8 cellular contexts compared by ENCODE assay signal in genomic region chr2:231680992-231681852, GRCh38. TPM values are rescaled to one million over a fixed set of nuclear protein-coding genes. Genes with fewer than 3 reads are reported as not detected.
A peak's percentile ranks its signal among the peaks of the same experiment; 100 is the strongest.
DNase-seq lines count a peak whose midpoint lies in the region; ATAC-seq, FAIRE-seq and TF ChIP-seq lines count a peak whose summit lies in the region.

No MANE protein-coding gene starts in this region.

- CTCF ChIA-PET in activated naive CD4-positive, alpha-beta T cell treated with anti-CD3 and anti-CD28 coated beads, Interleukin-2, amount 10 ng/mL, durations not matched to agents 7 days and 5 days (lab: Charles Lee): interaction anchor here (1.4 to 21.6 kb wide), 2 partner anchors 10 to 34 kb away, joined by 3 to 473 read pairs; no protein-coding TSS in a partner anchor

- H3K9me3 ChIP-seq in gastrocnemius medialis: no peaks in the 10 kb centered on the region

- no peak for DNase-seq in activated naive CD4-positive, alpha-beta T cell treated with anti-CD3 and anti-CD28 coated beads, Interleukin-2, amount 10 ng/mL, durations not matched to agents 7 days and 5 days
- no peak for DNase-seq in activated naive CD4-positive, alpha-beta T cell treated with anti-CD3 and anti-CD28 coated beads, Interleukin-2, amount 50 U/mL, for 16 hours
- peak; percentile 97 for DNase-seq in NCI-H510A (lab: John Stamatoyannopoulos, UW)
- DNase-seq in bronchial epithelial cell (ENCODE audit: low read depth): no peak
- DNase-seq in iPS-NIHi7 (ENCODE audit: extremely low spot score): peak; percentile 99
- peak; percentile 81 to 88 for DNase-seq in gastrocnemius medialis
- no peak for DNase-seq in NK-92 treated with Interleukin-12 subunit alpha and Interleukin-12 subunit beta, amount 100 ng/mL, for 24 hours (lab: John Stamatoyannopoulos, UW)

- H3K4me3 ChIP-seq in bronchial epithelial cell (ENCODE audit: low read depth, low read length): peak overlapping the region; percentile 41
- H3K4me3 ChIP-seq in gastrocnemius medialis: peak overlapping the region; percentile 52 to 74 (median 64)

- intact Hi-C loops in gastrocnemius medialis (cut with DNase I; ENCODE audit: low total_unique reads): loop anchor here (1.0 kb wide), 1 partner anchor 29 kb away; no protein-coding TSS in a partner anchor

- H3K9me3 Mint-ChIP-seq in activated naive CD4-positive, alpha-beta T cell treated with anti-CD3 and anti-CD28 coated beads, Interleukin-2, amount 10 ng/mL, durations not matched to agents 7 days and 5 days: no peaks in the 10 kb centered on the region

- no peak for FAIRE-seq in bronchial epithelial cell (lab: Jason Lieb, UNC)

- in situ Hi-C loops in gastrocnemius medialis (cut with MboI; ENCODE audit: low sequenced_read_pairs in 4 of 4): no loop called here

- ATAC-seq in HG02610 (IDR thresholded peaks at IDR 0.05; ENCODE audit: unreplicated experiment) (peak; percentile 55), gastrocnemius medialis (peak; percentile 81 to 85)

- peaks cover 17% of the 10 kb centered on the region for H3K4me1 Mint-ChIP-seq in activated naive CD4-positive, alpha-beta T cell treated with anti-CD3 and anti-CD28 coated beads, Interleukin-2, amount 10 ng/mL, durations not matched to agents 7 days and 5 days

- H3K4me1 ChIP-seq in gastrocnemius medialis: peaks cover 10 to 14% of the 10 kb centered on the region in 2 donors

- H3K27ac ChIP-seq in gastrocnemius medialis: peak overlapping the region; percentile 87 to 95 (median 90)

- H3K27me3 Mint-ChIP-seq in activated naive CD4-positive, alpha-beta T cell treated with anti-CD3 and anti-CD28 coated beads, Interleukin-2, amount 10 ng/mL, durations not matched to agents 7 days and 5 days: peaks cover 57% of the 10 kb centered on the region

- H3K27me3 ChIP-seq in bronchial epithelial cell (ENCODE audit: control insufficient read depth, insufficient read depth, low read length) (no peaks in the 10 kb centered on the region), gastrocnemius medialis (no peaks in the 10 kb centered on the region)

- H3K36me3 ChIP-seq in bronchial epithelial cell (ENCODE audit: control insufficient read depth, insufficient read depth, low read length): no peaks in the 10 kb centered on the region
- no peaks in the 10 kb centered on the region for H3K36me3 ChIP-seq in gastrocnemius medialis

- peak; percentile 65 to 67 for TF ChIP-seq POLR2A in gastrocnemius medialis (IDR thresholded peaks at IDR 0.05)

- no peak overlapping the region for H3K27ac Mint-ChIP-seq in activated naive CD4-positive, alpha-beta T cell treated with anti-CD3 and anti-CD28 coated beads, Interleukin-2, amount 10 ng/mL, durations not matched to agents 7 days and 5 days

- H3K36me3 Mint-ChIP-seq in activated naive CD4-positive, alpha-beta T cell treated with anti-CD3 and anti-CD28 coated beads, Interleukin-2, amount 10 ng/mL, durations not matched to agents 7 days and 5 days: no peaks in the 10 kb centered on the region

- peak overlapping the region; percentile 45 for H3K4me3 Mint-ChIP-seq in activated naive CD4-positive, alpha-beta T cell treated with anti-CD3 and anti-CD28 coated beads, Interleukin-2, amount 10 ng/mL, durations not matched to agents 7 days and 5 days

- TF ChIP-seq CTCF in bronchial epithelial cell (IDR thresholded peaks at IDR 0.05; ENCODE audit: insufficient read depth, low read length, severe bottlenecking): no peak
- TF ChIP-seq CTCF in gastrocnemius medialis (IDR thresholded peaks at IDR 0.05 in 4 of 5, conservative IDR thresholded peaks at IDR 0.05 in 1 of 5): peak in 2 of 5 experiments; percentile 13 to 20

RNA-seq across cellular contexts. Expression of gene PTMA, which starts 27.1 kb away (rescaled TPM):
- total RNA-seq in bronchial epithelial cell (348 and 388 TPM in 2 replicates), gastrocnemius medialis (100 to 1,000 TPM; 121 to 177 (median 174) TPM)

Comparison
In these comparisons a context has a peak if more than half of its experiments do, and no peak if none do; other contexts are left out.
1. DNase-seq: peak in NCI-H510A (single experiment), iPS-NIHi7 (single experiment) and gastrocnemius medialis (2 of 2); none in activated naive CD4-positive, alpha-beta T cell treated with anti-CD3 and anti-CD28 coated beads, Interleukin-2, amount 10 ng/mL, durations not matched to agents 7 days and 5 days (single experiment), activated naive CD4-positive, alpha-beta T cell treated with anti-CD3 and anti-CD28 coated beads, Interleukin-2, amount 50 U/mL, for 16 hours (single experiment), bronchial epithelial cell (single experiment) and NK-92 treated with Interleukin-12 subunit alpha and Interleukin-12 subunit beta, amount 100 ng/mL, for 24 hours (single experiment).